8 cellular contexts compared by ENCODE assay signal in genomic region chr22:25447689-25448434, GRCh38.
A peak's percentile ranks its signal among the peaks of the same experiment; 100 is the strongest.
DNase-seq lines count a peak whose midpoint lies in the region; ATAC-seq, FAIRE-seq and TF ChIP-seq lines count a peak whose summit lies in the region.

No MANE protein-coding gene starts in this region.

- H3K27ac Mint-ChIP-seq in immature natural killer cell = peak overlapping the region; percentile 89 to 98 (median 92)

- DNase-seq in A172 (ENCODE audit: low spot score) (peak; percentile 71), NCI-H2196 (lab: John Stamatoyannopoulos, UW; ENCODE audit: unreplicated experiment) (peak; percentile 63), WERI-Rb-1 (peak; percentile 96), bronchial epithelial cell (ENCODE audit: low read depth) (peak; percentile 72), immature natural killer cell (peak; percentile 88 to 91 (median 88)), spleen (peak; percentile 97)

- 5 to 7% (median 6%) methylated on average over 28 to 30 of the region's 30 CpGs for whole genome bisulfite sequencing in spleen, 5 donors

- H3K4me3 ChIP-seq in WERI-Rb-1 (ENCODE audit: low read depth, low read length) = peak overlapping the region; percentile 100
- peak overlapping the region; percentile 74 for H3K4me3 ChIP-seq in bronchial epithelial cell (ENCODE audit: low read depth, low read length)
- peak overlapping the region; percentile 56 to 85 (median 76) for H3K4me3 ChIP-seq in spleen

- peaks cover 6 to 10% (median 9%) of the 10 kb centered on the region in 3 donors for H3K27me3 Mint-ChIP-seq in immature natural killer cell (ENCODE audit: low read depth in 3 of 3)

- peak overlapping the region; percentile 93 to 99 (median 96) for H3K4me3 Mint-ChIP-seq in immature natural killer cell

- peaks cover 45 to 52% of the 10 kb centered on the region in 2 donors for H3K4me1 Mint-ChIP-seq in immature natural killer cell

- TF ChIP-seq POLR2A in GM18505 (IDR thresholded peaks at IDR 0.05; ENCODE audit: borderline replicate concordance, extremely low read depth, insufficient read depth, insufficient read length) (peak; percentile 80), spleen (IDR thresholded peaks at IDR 0.05) (no peak)

- H3K27me3 ChIP-seq in WERI-Rb-1 (ENCODE audit: insufficient read depth, low read depth, severe bottlenecking) (no peaks in the 10 kb centered on the region), bronchial epithelial cell (ENCODE audit: control insufficient read depth, insufficient read depth, low read length) (no peaks in the 10 kb centered on the region), spleen (replicated peaks in 1 of 7) (no peaks in the 10 kb centered on the region)

- H3K4me1 ChIP-seq in spleen = peaks cover 23 to 49% (median 37%) of the 10 kb centered on the region in 6 donors

- intact Hi-C loops in spleen (cut with DNase I; ENCODE audit: low total_unique reads) = no loop called here

- H3K36me3 Mint-ChIP-seq in immature natural killer cell = peaks cover 0 to 4% (median 0%) of the 10 kb centered on the region in 3 donors

- H3K9me3 ChIP-seq in WERI-Rb-1 (ENCODE audit: severe bottlenecking) = no peaks in the 10 kb centered on the region
- no peaks in the 10 kb centered on the region for H3K9me3 ChIP-seq in spleen

- H3K36me3 ChIP-seq in WERI-Rb-1 (peaks cover 42% of the 10 kb centered on the region), bronchial epithelial cell (ENCODE audit: control insufficient read depth, insufficient read depth, low read length) (no peaks in the 10 kb centered on the region), spleen (peaks cover 0 to 22% (median 0%) of the 10 kb centered on the region in 6 donors)

- no peak for FAIRE-seq in bronchial epithelial cell (lab: Jason Lieb, UNC)

- ATAC-seq in GM18505 (IDR thresholded peaks at IDR 0.05; ENCODE audit: unreplicated experiment) (peak; percentile 72), HG03064 (IDR thresholded peaks at IDR 0.05; ENCODE audit: low read depth, unreplicated experiment) (peak; percentile 62)

- H3K9me3 Mint-ChIP-seq in immature natural killer cell = no peaks in the 10 kb centered on the region

- H3K27ac ChIP-seq in WERI-Rb-1 (peak overlapping the region; percentile 86), spleen (peak overlapping the region; percentile 22 to 87 (median 81))

- TF ChIP-seq CTCF in WERI-Rb-1 (IDR thresholded peaks at IDR 0.05; ENCODE audit: low read depth, low read length) (peak; percentile 97), bronchial epithelial cell (IDR thresholded peaks at IDR 0.05; ENCODE audit: insufficient read depth, low read length, severe bottlenecking) (peak; percentile 96), spleen (IDR thresholded peaks at IDR 0.05 in 8 of 11, conservative IDR thresholded peaks at IDR 0.05 in 3 of 11) (peak; percentile 91 to 98 (median 95))

Comparison
In these comparisons a context has a peak if more than half of its experiments do, and no peak if none do; other contexts are left out.
1. Peak in every context shown above with its lines: DNase-seq, ATAC-seq, H3K4me3 ChIP-seq and H3K27ac ChIP-seq.